In the genomic region with DNA sequence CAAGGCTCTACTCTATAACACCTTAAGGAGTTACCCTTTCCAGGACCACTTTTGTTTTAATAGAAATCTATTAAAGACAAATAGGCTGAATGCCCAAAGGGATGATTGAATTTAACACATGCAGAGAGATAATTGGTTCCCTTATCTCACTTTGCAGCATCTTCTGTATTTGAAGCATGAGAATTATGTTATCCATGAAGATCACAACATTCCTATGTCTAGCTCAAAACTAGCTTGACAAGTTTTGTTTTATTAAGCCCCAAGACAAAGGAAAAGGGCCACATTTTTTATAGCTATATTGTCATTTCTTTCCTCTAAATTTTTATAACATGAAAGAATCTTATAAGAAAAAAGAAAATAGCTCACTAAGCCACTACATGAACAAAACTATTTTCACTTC, we compare ENCODE assay signal across 11 cellular contexts. TPM values are rescaled to one million over a fixed set of nuclear protein-coding genes. Genes with fewer than 3 reads are reported as not detected.
"Had no signal": no experiment of that assay in that cellular context is flagged by ENCODE, and none has a peak within 500 bp of the region (broad histone marks: within the 10 kb centered on the region; RNA-seq: fewer than 3 reads in every experiment).

No MANE protein-coding gene starts in this region.

- H3K27ac ChIP-seq: GM23248 had no signal

- H3K36me3 ChIP-seq: HAP-1 had no signal

- H3K4me3 Mint-ChIP-seq: GM23338, H9, HFFc6 had no signal

- H3K9me3 ChIP-seq: HAP-1 had no signal

- H3K27ac Mint-ChIP-seq: GM23338, H9, HFFc6 had no signal

- H3K9ac ChIP-seq: GM23248 had no signal

- H2AFZ ChIP-seq: GM23248, GM23338 had no signal

- H3K4me2 ChIP-seq: GM23338 had no signal

- ATAC-seq: GM23338, HCT116 had no signal

- DNase-seq: GM23248, GOT3, H7, H9, HCEC 1CT, HFFc6 had no signal

- H3K4me3 ChIP-seq: GM23248, GM23338, HAP-1 had no signal

RNA-seq across cellular contexts. Expression of gene FTMT, which starts 57.9 kb away (rescaled TPM):
- total RNA-seq: GM23248, GM23338, H1, H4, H7, H9, HFFc6 had no signal
- polyA plus RNA-seq: GM23248, GM23338, H1 had no signal
